Comparison of ENCODE assay signal across 9 cellular contexts in the genomic region with DNA sequence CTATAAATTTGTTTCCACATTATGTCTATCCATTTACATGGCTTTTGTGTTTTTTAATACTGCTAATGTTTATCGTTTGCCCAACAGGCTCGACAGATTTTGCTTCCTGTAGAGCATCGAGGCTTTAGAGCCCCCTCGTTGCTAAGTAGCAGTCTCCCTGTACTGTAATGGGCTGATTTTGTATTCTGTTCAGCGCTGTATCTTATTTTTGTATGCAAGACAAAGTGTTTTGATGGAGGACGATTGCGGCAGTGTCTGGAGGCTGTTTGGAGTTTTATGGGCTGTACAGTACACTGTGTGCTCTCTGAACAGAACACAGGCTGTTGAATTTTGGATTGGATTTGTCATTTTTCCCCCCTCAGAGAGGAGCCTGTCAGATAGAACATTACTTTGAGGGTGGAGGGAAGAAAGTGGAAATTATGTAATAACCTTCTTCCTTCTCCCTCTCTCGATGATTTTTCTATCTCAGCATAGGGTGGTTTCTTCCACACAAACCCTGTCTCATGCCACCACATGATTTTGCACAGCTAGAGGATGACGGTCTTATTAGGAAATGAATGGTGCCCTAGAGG.
DNase-seq lines count a peak whose midpoint lies in the region; ATAC-seq, FAIRE-seq and TF ChIP-seq lines count a peak whose summit lies in the region.
"Had no signal": no experiment of that assay in that cellular context is flagged by ENCODE, and none has a peak within 500 bp of the region (broad histone marks: within the 10 kb centered on the region; RNA-seq: fewer than 3 reads in every experiment).

No MANE protein-coding gene starts in this region.

- peak; percentile 50 to 62 for DNase-seq in HL-60 (ENCODE audit: low read depth in 1 of 2, low spot score in 1 of 2)
- DNase-seq in body of pancreas = peak in 2 of 4 donors; percentile 42 to 58
- DNase-seq in kidney = no peak
- no peak for DNase-seq in T-helper 2 cell
- DNase-seq in stimulated activated naive CD8-positive, alpha-beta T cell treated with anti-CD3 and anti-CD28 coated beads, Interleukin-15, amount 100 ng/mL, for 72 hours = no peak

- no peak for ATAC-seq in body of pancreas
- ATAC-seq in GM21717 (IDR thresholded peaks at IDR 0.05; ENCODE audit: unreplicated experiment) = no peak
- ATAC-seq in HG03280 (IDR thresholded peaks at IDR 0.05; ENCODE audit: unreplicated experiment) = no peak
- no peak for ATAC-seq in stimulated activated naive CD8-positive, alpha-beta T cell treated with anti-CD3 and anti-CD28 coated beads, Interleukin-15, amount 100 ng/mL, for 72 hours

- no peaks in the 10 kb centered on the region for H3K27me3 Mint-ChIP-seq in stimulated activated naive CD8-positive, alpha-beta T cell treated with anti-CD3 and anti-CD28 coated beads, Interleukin-15, amount 100 ng/mL, for 72 hours

- intact Hi-C loops in body of pancreas (cut with DNase I) = no loop called here
- intact Hi-C loops in kidney (cut with DNase I) = loop anchor here (10.0 kb wide), 1 partner anchor 99 kb away; no protein-coding TSS in a partner anchor

- H3K9me3 ChIP-seq in body of pancreas (no peaks in the 10 kb centered on the region), kidney (ENCODE audit: control insufficient read depth in 1 of 2, low read length in 2 of 2) (no peaks in the 10 kb centered on the region), skeletal muscle tissue (ENCODE audit: control insufficient read depth in 3 of 3, low read length in 3 of 3) (no peaks in the 10 kb centered on the region)
- H3K9me3 ChIP-seq: SJSA1 had no signal

- H3K4me1 Mint-ChIP-seq in stimulated activated naive CD8-positive, alpha-beta T cell treated with anti-CD3 and anti-CD28 coated beads, Interleukin-15, amount 100 ng/mL, for 72 hours = peaks cover 96% of the 10 kb centered on the region

- no peak overlapping the region for H3K4me3 ChIP-seq in HL-60 (replicated peaks; ENCODE audit: insufficient read depth, low read length)
- H3K4me3 ChIP-seq in body of pancreas = no peak overlapping the region
- peak overlapping the region in 1 of 2 donors; percentile 36 for H3K4me3 ChIP-seq in kidney (ENCODE audit: low read length in 2 of 2)
- peak overlapping the region; percentile 56 to 72 (median 59) for H3K4me3 ChIP-seq in skeletal muscle tissue (ENCODE audit: low read length in 3 of 3)
- H3K4me3 ChIP-seq: SJSA1 had no signal

- H3K27me3 ChIP-seq in HL-60 (ENCODE audit: insufficient read depth, poor library complexity, severe bottlenecking) = no peaks in the 10 kb centered on the region
- no peaks in the 10 kb centered on the region for H3K27me3 ChIP-seq in body of pancreas
- no peaks in the 10 kb centered on the region for H3K27me3 ChIP-seq in skeletal muscle tissue (ENCODE audit: control insufficient read depth in 3 of 3, insufficient read depth in 3 of 3, low read length in 3 of 3)

- no peak overlapping the region for H3K27ac Mint-ChIP-seq in stimulated activated naive CD8-positive, alpha-beta T cell treated with anti-CD3 and anti-CD28 coated beads, Interleukin-15, amount 100 ng/mL, for 72 hours

- no peak overlapping the region for H3K4me3 Mint-ChIP-seq in stimulated activated naive CD8-positive, alpha-beta T cell treated with anti-CD3 and anti-CD28 coated beads, Interleukin-15, amount 100 ng/mL, for 72 hours

- H3K27ac ChIP-seq in HL-60 (replicated peaks) (peak overlapping the region; percentile 50), body of pancreas (peak overlapping the region; percentile 92 to 99 (median 98)), kidney (ENCODE audit: low read depth in 2 of 2, low read length in 2 of 2) (peak overlapping the region; percentile 91 to 93), skeletal muscle tissue (ENCODE audit: low read depth, low read length) (peak overlapping the region; percentile 99)
- H3K27ac ChIP-seq: SJSA1 had no signal

- 43 to 61% methylated on average over 9 of the region's 9 CpGs for WGBS in body of pancreas, 2 donors

- TF ChIP-seq POLR2A in body of pancreas (IDR thresholded peaks at IDR 0.05) = no peak

- H3K36me3 ChIP-seq in body of pancreas (replicated peaks in 1 of 2; ENCODE audit: insufficient read depth in 1 of 2, low read depth in 2 of 2) (no peaks in the 10 kb centered on the region), kidney (ENCODE audit: control insufficient read depth in 1 of 2, insufficient read depth in 2 of 2, low read length in 2 of 2) (peaks cover 3 to 4% of the 10 kb centered on the region in 2 donors), skeletal muscle tissue (ENCODE audit: control insufficient read depth in 3 of 3, insufficient read depth in 3 of 3, low read length in 3 of 3) (no peaks in the 10 kb centered on the region)
- H3K36me3 ChIP-seq: SJSA1 had no signal

- H3K4me1 ChIP-seq in body of pancreas (peaks cover 96% of the 10 kb centered on the region), kidney (ENCODE audit: control insufficient read depth in 1 of 2, insufficient read depth in 1 of 2, low read depth in 1 of 2, low read length in 2 of 2) (peaks cover 84 to 87% of the 10 kb centered on the region in 2 donors), skeletal muscle tissue (ENCODE audit: control insufficient read depth in 3 of 3, insufficient read depth in 3 of 3, low read length in 3 of 3) (peaks cover 86 to 96% (median 93%) of the 10 kb centered on the region in 3 donors)

- peaks cover 0 to 4% of the 10 kb centered on the region in 2 donors for H3K9me3 Mint-ChIP-seq in stimulated activated naive CD8-positive, alpha-beta T cell treated with anti-CD3 and anti-CD28 coated beads, Interleukin-15, amount 100 ng/mL, for 72 hours

- H3K9ac ChIP-seq in kidney (ENCODE audit: low read length in 2 of 2) (peak overlapping the region; percentile 32 to 68), skeletal muscle tissue (ENCODE audit: low read depth in 1 of 3, low read length in 3 of 3) (peak overlapping the region; percentile 82 to 86 (median 85))

- no peak for TF ChIP-seq CTCF in HL-60 (IDR thresholded peaks at IDR 0.05; ENCODE audit: insufficient read depth, low read length)
- TF ChIP-seq CTCF in body of pancreas (IDR thresholded peaks at IDR 0.05) = no peak
- no peak for TF ChIP-seq CTCF in kidney (IDR thresholded peaks at IDR 0.05; ENCODE audit: borderline replicate concordance, extremely low read depth, insufficient read depth)

- no peak for FAIRE-seq in kidney (lab: Jason Lieb, UNC)

Comparison
In these comparisons a context has a peak if more than half of its experiments do, and no peak if none do; other contexts are left out.
1. DNase-seq: peak in HL-60 (2 of 2); none in kidney (single experiment), T-helper 2 cell (0 of 5) and stimulated activated naive CD8-positive, alpha-beta T cell treated with anti-CD3 and anti-CD28 coated beads, Interleukin-15, amount 100 ng/mL, for 72 hours (0 of 2).
2. H3K4me3 ChIP-seq: peak in skeletal muscle tissue (3 of 3); none in HL-60 (single experiment) and body of pancreas (0 of 2).
3. Peak in every context shown above with its lines, with median percentiles within 50 percentile points of each other: H3K27ac ChIP-seq.